ENCODE assay signal across 31 cellular contexts in genomic region chr9:132551556-132551955, GRCh38. TPM values are rescaled to one million over a fixed set of nuclear protein-coding genes. Genes with fewer than 3 reads are reported as not detected.
"Had no signal": no experiment of that assay in that cellular context is flagged by ENCODE, and none has a peak within 500 bp of the region (broad histone marks: within the 10 kb centered on the region; RNA-seq: fewer than 3 reads in every experiment).

No MANE protein-coding gene starts in this region.

- H3K4me1 Mint-ChIP-seq: immature natural killer cell; memory B cell; stimulated activated effector memory CD8-positive, alpha-beta T cell treated with anti-CD3 and anti-CD28 coated beads, Interleukin-12 subunit alpha, Interleukin-12 subunit beta, amount 100 ng/mL, for 72 hours had no signal

- H3K4me3 Mint-ChIP-seq: effector memory CD8-positive, alpha-beta T cell; immature natural killer cell; memory B cell; natural killer cell; stimulated activated effector memory CD8-positive, alpha-beta T cell treated with anti-CD3 and anti-CD28 coated beads, Interleukin-12 subunit alpha, Interleukin-12 subunit beta, amount 100 ng/mL, for 72 hours had no signal

- H3K9me3 ChIP-seq: esophagus squamous epithelium, heart right ventricle, neutrophil, stomach, thyroid gland, vagina had no signal

- H3K9ac ChIP-seq: parathyroid adenoma had no signal

- H3K36me3 ChIP-seq: esophagus squamous epithelium, heart right ventricle, neutrophil, stomach, thyroid gland, vagina had no signal

- H3K4me3 ChIP-seq: esophagus squamous epithelium, heart right ventricle, lung, stomach, thyroid gland, vagina had no signal

- ATAC-seq: effector memory CD8-positive, alpha-beta T cell; heart right ventricle; natural killer cell; sciatic nerve; stimulated activated effector memory CD8-positive, alpha-beta T cell treated with anti-CD3 and anti-CD28 coated beads, Interleukin-12 subunit alpha, Interleukin-12 subunit beta, amount 100 ng/mL, for 72 hours had no signal

- DNase-seq: cortex of kidney; effector memory CD8-positive, alpha-beta T cell; erythroblast; esophagus squamous epithelium; foreskin melanocyte; glutamatergic neuron; heart right ventricle; hypothalamus; immature natural killer cell; islet precursor cell; natural killer cell; stimulated activated CD4-positive, alpha-beta T cell treated with anti-CD3 and anti-CD28 coated beads, Interleukin-2, amount 100 ng/mL, for 24 hours; stimulated activated CD4-positive, alpha-beta T cell treated with anti-CD3 and anti-CD28 coated beads, Interleukin-4, amount 100 ng/mL, for 24 hours; stimulated activated naive CD4-positive, alpha-beta T cell treated with Interleukin-2 at 50 U/mL for 16 hours; stomach; thyroid gland had no signal

- H3K9me3 Mint-ChIP-seq: effector memory CD8-positive, alpha-beta T cell; immature natural killer cell; memory B cell; natural killer cell; stimulated activated effector memory CD8-positive, alpha-beta T cell treated with anti-CD3 and anti-CD28 coated beads, Interleukin-12 subunit alpha, Interleukin-12 subunit beta, amount 100 ng/mL, for 72 hours had no signal

- H3K27ac Mint-ChIP-seq: effector memory CD8-positive, alpha-beta T cell; immature natural killer cell; memory B cell; natural killer cell; stimulated activated effector memory CD8-positive, alpha-beta T cell treated with anti-CD3 and anti-CD28 coated beads, Interleukin-12 subunit alpha, Interleukin-12 subunit beta, amount 100 ng/mL, for 72 hours had no signal

- H3K36me3 Mint-ChIP-seq: immature natural killer cell; natural killer cell; stimulated activated effector memory CD8-positive, alpha-beta T cell treated with anti-CD3 and anti-CD28 coated beads, Interleukin-12 subunit alpha, Interleukin-12 subunit beta, amount 100 ng/mL, for 72 hours had no signal

- H3K27me3 ChIP-seq: thyroid gland, vagina had no signal

RNA-seq across cellular contexts. Expression of gene BARHL1, which starts 30.9 kb away (rescaled TPM):
- total RNA-seq: dermis microvascular lymphatic vessel endothelial cell, esophagus squamous epithelium, heart right ventricle, liver, lung, mononuclear cell, natural killer cell, omental fat pad, progenitor cell of endocrine pancreas, sciatic nerve, stomach, subcutaneous adipose tissue, temporal lobe, thyroid gland, ureter, vagina had no signal
